ENCODE assay signal across 18 cellular contexts in the genomic region with DNA sequence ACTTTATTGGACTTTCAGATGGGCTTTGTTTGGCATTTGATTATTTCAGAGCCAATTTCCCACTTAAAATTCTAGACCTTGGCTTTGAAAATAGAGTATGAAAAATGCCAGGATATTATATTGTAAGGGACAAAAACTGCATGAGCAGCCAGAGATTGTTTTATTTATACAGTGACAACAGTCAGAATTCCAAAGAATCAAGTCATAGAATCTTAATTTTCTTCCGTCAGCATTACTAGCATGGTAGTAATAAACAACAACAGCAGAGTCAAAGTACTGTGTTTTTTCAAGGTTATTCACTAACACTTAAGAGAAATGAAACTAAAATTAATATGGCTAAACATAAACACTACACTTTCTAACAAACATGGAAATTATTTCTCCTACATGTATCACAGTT. TPM values are rescaled to one million over a fixed set of nuclear protein-coding genes. Genes with fewer than 3 reads are reported as not detected.
DNase-seq lines count a peak whose midpoint lies in the region; ATAC-seq and TF ChIP-seq lines count a peak whose summit lies in the region.
"Had no signal": no experiment of that assay in that cellular context is flagged by ENCODE, and none has a peak within 500 bp of the region (broad histone marks: within the 10 kb centered on the region; RNA-seq: fewer than 3 reads in every experiment).

No MANE protein-coding gene starts in this region.

- no peaks in the 10 kb centered on the region for H4K20me1 ChIP-seq in osteoblast (ENCODE audit: insufficient read depth, low read length)

- no peak overlapping the region for H2AFZ ChIP-seq in osteoblast (ENCODE audit: low read length)

- DNase-seq in AG10803 (ENCODE audit: low read depth) (peak; percentile 39), NCI-H460 (ENCODE audit: extremely low read depth, low read depth) (peak; percentile 47), fibroblast of gingiva (ENCODE audit: low read depth) (peak; percentile 50), osteoblast (ENCODE audit: insufficient read length, low spot score, missing footprints) (no peak), NCI-H2196 (lab: John Stamatoyannopoulos, UW; ENCODE audit: unreplicated experiment) (no peak), NCI-H446 (lab: John Stamatoyannopoulos, UW) (no peak), NCI-H748 (lab: John Stamatoyannopoulos, UW; ENCODE audit: unreplicated experiment) (no peak)
- DNase-seq: activated CD4-positive, CD25-positive, alpha-beta regulatory T cell treated with anti-CD3 and anti-CD28 coated beads, Interleukin-2, amount 50 U/mL, for 72 hours; adrenal gland; MM.1S; naive thymus-derived CD8-positive, alpha-beta T cell; NCI-H187; NCI-H510A; SJCRH30; T1000; upper lobe of right lung had no signal

- no peaks in the 10 kb centered on the region for H3K27me3 ChIP-seq in osteoblast (ENCODE audit: insufficient read depth, low read length)
- H3K27me3 ChIP-seq: adrenal gland, SJCRH30, upper lobe of right lung had no signal

- no peak overlapping the region for H3K4me3 ChIP-seq in AG10803 (ENCODE audit: low read length)
- H3K4me3 ChIP-seq in osteoblast (ENCODE audit: insufficient read depth, low read length): no peak overlapping the region
- H3K4me3 ChIP-seq: adrenal gland, lung, SJCRH30, upper lobe of right lung had no signal

- no peaks in the 10 kb centered on the region for H3K36me3 ChIP-seq in osteoblast (ENCODE audit: insufficient read depth, low read length)
- H3K36me3 ChIP-seq: adrenal gland, SJCRH30, upper lobe of right lung had no signal

- peak overlapping the region; percentile 12 for H3K27ac ChIP-seq in osteoblast (ENCODE audit: low read depth, low read length)
- H3K27ac ChIP-seq: SJCRH30, upper lobe of right lung had no signal

- TF ChIP-seq CTCF in AG10803 (conservative IDR thresholded peaks at IDR 0.05; ENCODE audit: low read length): no peak
- TF ChIP-seq CTCF in osteoblast (IDR thresholded peaks at IDR 0.05; ENCODE audit: extremely low read depth, low read depth, low read length): no peak

- ATAC-seq in HG02610 (IDR thresholded peaks at IDR 0.05; ENCODE audit: unreplicated experiment): no peak
- ATAC-seq: naive thymus-derived CD8-positive, alpha-beta T cell had no signal

- peaks cover 17% of the 10 kb centered on the region for H3K4me1 ChIP-seq in osteoblast (ENCODE audit: insufficient read depth, low read length)

- peaks cover 5% of the 10 kb centered on the region for H3K79me2 ChIP-seq in osteoblast (ENCODE audit: insufficient read depth, low read length)

- peak overlapping the region; percentile 14 for H3K4me2 ChIP-seq in osteoblast (ENCODE audit: insufficient read depth, low read length)

- H3K9me3 ChIP-seq in osteoblast (ENCODE audit: low read depth, low read length): no peaks in the 10 kb centered on the region
- H3K9me3 ChIP-seq: adrenal gland, SJCRH30, upper lobe of right lung had no signal

RNA-seq across cellular contexts. Expression of gene MLLT3, which starts 52.2 kb away (rescaled TPM):
- total RNA-seq in NCI-H460 (2014; rRNA removed; shearing (Covaris generic)): 15.4 and 19.2 TPM in 2 replicates
- polyA plus RNA-seq in NCI-H460 (2014; cell fraction: nucleus; rRNA removed): 3.1 and 18.5 TPM in 2 replicates
- total RNA-seq in osteoblast: 13.8 and 17.4 TPM in 2 replicates

Comparison
In these comparisons a context has a peak if more than half of its experiments do, and no peak if none do; other contexts are left out.
1. DNase-seq: peak in AG10803 (single experiment), NCI-H460 (single experiment) and fibroblast of gingiva (single experiment); none in osteoblast (single experiment), NCI-H2196 (single experiment), NCI-H446 (0 of 2) and NCI-H748 (single experiment).